ENCODE assay signal across 1 cellular context in genomic region chr3:105851176-105851575, GRCh38.
TF ChIP-seq lines count a peak whose summit lies in the region.

No MANE protein-coding gene starts in this region.

TF ChIP-seq in WTC11, 78 proteins besides CTCF, POLR2A, EP300 and RAD21 (continued from another document):
- TF ChIP-seq ATF3 (CRISPR knock-in tag; conservative IDR thresholded peaks at IDR 0.05) = no peak
- no peak for TF ChIP-seq HMGXB4 (CRISPR knock-in tag; IDR thresholded peaks at IDR 0.05)
- no peak for TF ChIP-seq AFF4 (CRISPR knock-in tag; IDR thresholded peaks at IDR 0.05; ENCODE audit: borderline replicate concordance)
- TF ChIP-seq ZNF219 (CRISPR knock-in tag; IDR thresholded peaks at IDR 0.05; ENCODE audit: borderline replicate concordance) = no peak
- TF ChIP-seq ZNF416 (CRISPR knock-in tag; IDR thresholded peaks at IDR 0.05) = no peak
- no peak for TF ChIP-seq ATF2 (CRISPR knock-in tag; IDR thresholded peaks at IDR 0.05; ENCODE audit: borderline replicate concordance, low read depth)
- TF ChIP-seq ZNF138 (CRISPR knock-in tag; conservative IDR thresholded peaks at IDR 0.05) = no peak
- no peak for TF ChIP-seq OVOL2 (CRISPR knock-in tag; IDR thresholded peaks at IDR 0.05; ENCODE audit: borderline replicate concordance)
- TF ChIP-seq FOXK1 (CRISPR knock-in tag; IDR thresholded peaks at IDR 0.05) = no peak
- TF ChIP-seq ZNF671 (CRISPR knock-in tag; IDR thresholded peaks at IDR 0.05) = no peak
- no peak for TF ChIP-seq RORB (CRISPR knock-in tag; IDR thresholded peaks at IDR 0.05)
- TF ChIP-seq ZNF532 (CRISPR knock-in tag; IDR thresholded peaks at IDR 0.05; ENCODE audit: borderline replicate concordance) = no peak
- TF ChIP-seq RELA (CRISPR knock-in tag; IDR thresholded peaks at IDR 0.05; ENCODE audit: borderline replicate concordance) = no peak
- TF ChIP-seq NR1H2 (CRISPR knock-in tag; IDR thresholded peaks at IDR 0.05) = no peak
